8 cellular contexts compared by ENCODE assay signal in the genomic region with DNA sequence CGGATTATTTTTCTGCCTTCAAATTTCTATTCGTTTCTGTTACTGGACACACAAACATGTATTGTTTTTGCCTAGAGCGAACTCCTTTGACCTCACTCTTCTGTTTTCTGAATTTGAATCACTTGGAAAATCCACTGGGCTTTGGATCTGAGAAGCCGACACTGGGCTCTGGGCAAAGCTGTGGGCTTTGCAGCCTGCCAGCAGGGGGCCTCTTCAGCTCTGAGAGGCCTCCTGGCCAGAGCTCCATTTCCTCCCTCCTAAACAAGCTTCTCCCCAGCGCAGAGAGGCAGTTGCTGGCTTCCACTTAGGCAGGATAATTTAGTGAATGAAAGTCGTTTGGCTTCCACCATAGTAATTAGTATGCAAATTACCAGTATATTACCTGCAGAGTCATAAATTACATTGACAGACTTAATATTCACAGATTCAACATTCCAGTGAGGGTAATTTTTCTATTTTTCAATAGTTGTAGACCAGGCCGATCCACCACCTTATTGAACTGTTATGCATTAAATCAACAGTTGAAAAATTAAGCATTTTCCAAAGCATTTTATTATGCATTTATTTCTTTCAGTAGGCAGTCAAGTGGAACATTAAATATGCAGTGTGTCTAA.
DNase-seq lines count a peak whose midpoint lies in the region; ATAC-seq and TF ChIP-seq lines count a peak whose summit lies in the region.

No MANE protein-coding gene starts in this region.

- H4K20me1 ChIP-seq in OCI-LY3 (ENCODE audit: insufficient read depth, low read length), result no peaks in the 10 kb centered on the region

- H2AFZ ChIP-seq in OCI-LY3 (ENCODE audit: low read depth, low read length) (no peak overlapping the region), neuronal stem cell (ENCODE audit: low read length) (peak overlapping the region; percentile 69)

- H3K79me2 ChIP-seq in OCI-LY3 (ENCODE audit: low read length), result no peaks in the 10 kb centered on the region

- TF ChIP-seq CTCF in OCI-LY3 (IDR thresholded peaks at IDR 0.05; ENCODE audit: low read depth, low read length) (peak; percentile 75), foreskin fibroblast (IDR thresholded peaks at IDR 0.05; ENCODE audit: low read depth, low read length) (peak; percentile 99), type B pancreatic cell (conservative IDR thresholded peaks at IDR 0.05) (peak; percentile 96)

- no peak overlapping the region for H2AK5ac ChIP-seq in neuronal stem cell (ENCODE audit: low read depth, low read length)

- no peaks in the 10 kb centered on the region for H3K9me3 ChIP-seq in OCI-LY3 (ENCODE audit: insufficient read depth, low read length)
- H3K9me3 ChIP-seq in neuronal stem cell (replicated peaks in 1 of 2; ENCODE audit: control insufficient read depth in 2 of 2, insufficient read depth in 1 of 2, low read depth in 1 of 2, low read length in 2 of 2), result no peaks in the 10 kb centered on the region

- H3K4ac ChIP-seq in neuronal stem cell (ENCODE audit: low read length), result no peak overlapping the region

- H3K36me3 Mint-ChIP-seq in type B pancreatic cell, result no peaks in the 10 kb centered on the region

- H3K9ac ChIP-seq in OCI-LY3 (ENCODE audit: low read length) (no peak overlapping the region), neuronal stem cell (ENCODE audit: low read depth, low read length, poor library complexity) (no peak overlapping the region)

- peaks cover 24% of the 10 kb centered on the region for H3K4me1 Mint-ChIP-seq in type B pancreatic cell (ENCODE audit: unreplicated experiment)

- no peak overlapping the region for H2BK12ac ChIP-seq in neuronal stem cell (ENCODE audit: low read length)

- no peak overlapping the region for H3K18ac ChIP-seq in neuronal stem cell (ENCODE audit: low read length)

- no peak overlapping the region for H2BK15ac ChIP-seq in neuronal stem cell (ENCODE audit: low read length)

- H4K8ac ChIP-seq in neuronal stem cell (ENCODE audit: low read depth, low read length), result no peak overlapping the region

- no peak overlapping the region for H2BK5ac ChIP-seq in neuronal stem cell (ENCODE audit: low read length)

- H3K4me3 ChIP-seq in OCI-LY3 (ENCODE audit: low read length), result no peak overlapping the region
- H3K4me3 ChIP-seq in foreskin fibroblast (ENCODE audit: low read depth in 1 of 2, low read length in 2 of 2), result no peak overlapping the region
- no peak overlapping the region for H3K4me3 ChIP-seq in neuronal stem cell (ENCODE audit: low read length in 2 of 2)

- H3K27ac Mint-ChIP-seq in type B pancreatic cell, result no peak overlapping the region

- in situ Hi-C loops in KBM-7 (cut with MboI; ENCODE audit: low pct_unique_long_range_greater_than_20kb, low sequenced_read_pairs), result no loop called here

- H3K27ac ChIP-seq in OCI-LY3 (ENCODE audit: low read length) (no peak overlapping the region), neuronal stem cell (replicated peaks; ENCODE audit: low read length) (no peak overlapping the region)

- no peak overlapping the region for H3K4me3 Mint-ChIP-seq in type B pancreatic cell

- no CpG with 5 or more reads among the region's 7 CpGs for WGBS in neuronal stem cell (ENCODE audit: extremely low coverage in 2 of 2, insufficient read length in 2 of 2, insufficient replicate concordance in 1 of 2), 2 donors

- peak; percentile 88 for ATAC-seq in GM18868 (IDR thresholded peaks at IDR 0.05; ENCODE audit: unreplicated experiment)

- no peak overlapping the region for H2BK120ac ChIP-seq in neuronal stem cell (ENCODE audit: low read depth, low read length)

- H3K4me1 ChIP-seq in OCI-LY3 (ENCODE audit: low read length), result no peaks in the 10 kb centered on the region
- H3K4me1 ChIP-seq in neuronal stem cell (ENCODE audit: control insufficient read depth in 2 of 2, insufficient read depth in 1 of 2, low read depth in 1 of 2, low read length in 2 of 2), result peaks cover 2 to 20% of the 10 kb centered on the region in 2 donors

- no peaks in the 10 kb centered on the region for H3K9me3 Mint-ChIP-seq in type B pancreatic cell

- DNase-seq in A172 (ENCODE audit: low spot score), result peak; percentile 70
- peak; percentile 65 for DNase-seq in KBM-7
- DNase-seq in activated T-helper 1 cell treated with Interleukin-2 at 50 U/mL for 16 hours (ENCODE audit: low read depth), result peak; percentile 9
- DNase-seq in foreskin fibroblast, result peak; percentile 76 to 93
- DNase-seq in neuronal stem cell (ENCODE audit: low spot score), result peak; percentile 51
- DNase-seq in type B pancreatic cell (ENCODE audit: extremely low spot score, unreplicated experiment), result peak; percentile 73

- H3K36me3 ChIP-seq in OCI-LY3 (replicated peaks; ENCODE audit: low read depth, low read length), result no peaks in the 10 kb centered on the region
- H3K36me3 ChIP-seq in neuronal stem cell (replicated peaks in 1 of 2; ENCODE audit: control insufficient read depth in 2 of 2, insufficient read depth in 2 of 2, low read length in 2 of 2), result no peaks in the 10 kb centered on the region

- no peaks in the 10 kb centered on the region for H3K27me3 Mint-ChIP-seq in type B pancreatic cell

- no peaks in the 10 kb centered on the region for H3K27me3 ChIP-seq in OCI-LY3 (ENCODE audit: low read depth, low read length)
- H3K27me3 ChIP-seq in neuronal stem cell (ENCODE audit: control insufficient read depth in 3 of 3, insufficient read depth in 3 of 3, low read depth in 1 of 3, low read length in 3 of 3), result no peaks in the 10 kb centered on the region

- no peak overlapping the region for H3K14ac ChIP-seq in neuronal stem cell (ENCODE audit: low read length)

- H3K23ac ChIP-seq in neuronal stem cell (ENCODE audit: low read depth, low read length, poor library complexity), result no peak overlapping the region

- H3K79me1 ChIP-seq in neuronal stem cell (ENCODE audit: low read depth, low read length), result no peaks in the 10 kb centered on the region

- no peak overlapping the region for H4K91ac ChIP-seq in neuronal stem cell (ENCODE audit: low read depth, low read length, poor library complexity)

- H3K4me2 ChIP-seq in OCI-LY3 (ENCODE audit: low read length) (no peak overlapping the region), neuronal stem cell (ENCODE audit: insufficient read depth, low read length, poor library complexity, severe bottlenecking) (no peak overlapping the region)

Comparison
In these comparisons a context has a peak if more than half of its experiments do, and no peak if none do; other contexts are left out.
1. DNase-seq: peak in every context shown above with its lines; median percentile 84 in foreskin fibroblast; 73 in type B pancreatic cell; 70 in A172; 65 in KBM-7; 51 in neuronal stem cell; 9 in activated T-helper 1 cell treated with Interleukin-2 at 50 U/mL for 16 hours.